In genomic region chr18:63606526-63606925, GRCh38 we compare ENCODE assay signal across 21 cellular contexts. TPM values are rescaled to one million over a fixed set of nuclear protein-coding genes. Genes with fewer than 3 reads are reported as not detected.
"Had no signal": no experiment of that assay in that cellular context is flagged by ENCODE, and none has a peak within 500 bp of the region (broad histone marks: within the 10 kb centered on the region; RNA-seq: fewer than 3 reads in every experiment).

No MANE protein-coding gene starts in this region.

- H3K9me3 ChIP-seq: ascending aorta, colonic mucosa, gastroesophageal sphincter, heart right ventricle, prostate gland had no signal

- H3K4me1 Mint-ChIP-seq: activated CD4-positive, alpha-beta T cell treated with anti-CD3 and anti-CD28 coated beads, Interleukin-2, amount 10 ng/mL, durations not matched to agents 7 days and 5 days; activated naive CD4-positive, alpha-beta T cell treated with anti-CD3 and anti-CD28 coated beads, Interleukin-2, amount 10 ng/mL, durations not matched to agents 7 days and 5 days; activated naive CD8-positive, alpha-beta T cell treated with anti-CD3 and anti-CD28 coated beads, Interleukin-2, amount 50 U/mL, for 24 hours; central memory CD8-positive, alpha-beta T cell; naive thymus-derived CD8-positive, alpha-beta T cell had no signal

- H3K27me3 ChIP-seq: ascending aorta, colonic mucosa, gastroesophageal sphincter, heart right ventricle had no signal

- H3K27ac Mint-ChIP-seq: activated CD4-positive, alpha-beta T cell treated with anti-CD3 and anti-CD28 coated beads, Interleukin-2, amount 10 ng/mL, durations not matched to agents 7 days and 5 days; activated naive CD4-positive, alpha-beta T cell treated with anti-CD3 and anti-CD28 coated beads, Interleukin-2, amount 10 ng/mL, durations not matched to agents 7 days and 5 days; activated naive CD8-positive, alpha-beta T cell treated with anti-CD3 and anti-CD28 coated beads, Interleukin-2, amount 50 U/mL, for 24 hours; naive thymus-derived CD8-positive, alpha-beta T cell; stimulated activated naive CD8-positive, alpha-beta T cell treated with anti-CD3 and anti-CD28 coated beads, Interleukin-15, Interleukin-2, amounts not matched to agents 100 ng/mL and 50 ng/mL, for 24 hours; type B pancreatic cell had no signal

- H3K36me3 ChIP-seq: ascending aorta, colonic mucosa, gastroesophageal sphincter, heart right ventricle, prostate gland had no signal

- DNase-seq: activated CD4-positive, alpha-beta T cell treated with anti-CD3 and anti-CD28 coated beads, Interleukin-2, amount 10 ng/mL, durations not matched to agents 7 days and 5 days; activated CD8-positive, alpha-beta memory T cell treated with anti-CD3 and anti-CD28 coated beads, Interleukin-2, amount 50 U/mL, for 4 hours; activated effector memory CD4-positive, alpha-beta T cell treated with Interleukin-2 at 50 U/mL for 16 hours; activated naive CD4-positive, alpha-beta T cell treated with anti-CD3 and anti-CD28 coated beads, Interleukin-2, amount 10 ng/mL, durations not matched to agents 7 days and 5 days; activated naive CD8-positive, alpha-beta T cell treated with anti-CD3 and anti-CD28 coated beads, Interleukin-2, amount 50 U/mL, for 24 hours; activated T-cell treated with anti-CD3 and anti-CD28 coated beads, Interleukin-2, amount 50 U/mL, for 48 hours; colonic mucosa; erythroblast; heart right ventricle; naive thymus-derived CD8-positive, alpha-beta T cell; right cardiac atrium had no signal

- H3K27ac ChIP-seq: ascending aorta, colonic mucosa, gastroesophageal sphincter, heart right ventricle, prostate gland had no signal

- H3K4me3 ChIP-seq: ascending aorta, colonic mucosa, gastroesophageal sphincter, heart right ventricle, prostate gland had no signal

- H3K4me3 Mint-ChIP-seq: activated CD4-positive, alpha-beta T cell treated with anti-CD3 and anti-CD28 coated beads, Interleukin-2, amount 10 ng/mL, durations not matched to agents 7 days and 5 days; activated naive CD4-positive, alpha-beta T cell treated with anti-CD3 and anti-CD28 coated beads, Interleukin-2, amount 10 ng/mL, durations not matched to agents 7 days and 5 days; activated naive CD8-positive, alpha-beta T cell treated with anti-CD3 and anti-CD28 coated beads, Interleukin-2, amount 50 U/mL, for 24 hours; central memory CD8-positive, alpha-beta T cell; naive thymus-derived CD8-positive, alpha-beta T cell; stimulated activated naive CD8-positive, alpha-beta T cell treated with anti-CD3 and anti-CD28 coated beads, Interleukin-15, Interleukin-2, amounts not matched to agents 100 ng/mL and 50 ng/mL, for 24 hours; type B pancreatic cell had no signal

- H3K4me1 ChIP-seq: ascending aorta, colonic mucosa, gastroesophageal sphincter, heart right ventricle, prostate gland had no signal

- H3K27me3 Mint-ChIP-seq: activated naive CD4-positive, alpha-beta T cell treated with anti-CD3 and anti-CD28 coated beads, Interleukin-2, amount 10 ng/mL, durations not matched to agents 7 days and 5 days; type B pancreatic cell had no signal

- H3K9me3 Mint-ChIP-seq: activated CD4-positive, alpha-beta T cell treated with anti-CD3 and anti-CD28 coated beads, Interleukin-2, amount 10 ng/mL, durations not matched to agents 7 days and 5 days; activated naive CD4-positive, alpha-beta T cell treated with anti-CD3 and anti-CD28 coated beads, Interleukin-2, amount 10 ng/mL, durations not matched to agents 7 days and 5 days; activated naive CD8-positive, alpha-beta T cell treated with anti-CD3 and anti-CD28 coated beads, Interleukin-2, amount 50 U/mL, for 24 hours; central memory CD8-positive, alpha-beta T cell; stimulated activated naive CD8-positive, alpha-beta T cell treated with anti-CD3 and anti-CD28 coated beads, Interleukin-15, Interleukin-2, amounts not matched to agents 100 ng/mL and 50 ng/mL, for 24 hours; type B pancreatic cell had no signal

- H3K36me3 Mint-ChIP-seq: activated naive CD4-positive, alpha-beta T cell treated with anti-CD3 and anti-CD28 coated beads, Interleukin-2, amount 10 ng/mL, durations not matched to agents 7 days and 5 days; naive thymus-derived CD8-positive, alpha-beta T cell; type B pancreatic cell had no signal

- ATAC-seq: activated naive CD8-positive, alpha-beta T cell treated with anti-CD3 and anti-CD28 coated beads, Interleukin-2, amount 50 U/mL, for 24 hours; gastroesophageal sphincter; heart right ventricle; naive thymus-derived CD8-positive, alpha-beta T cell; right cardiac atrium had no signal

RNA-seq across cellular contexts. Expression of gene SERPINB13, which starts 19.4 kb away (rescaled TPM):
- total RNA-seq: activated CD4-positive, alpha-beta T cell treated with anti-CD3 and anti-CD28 coated beads, Interleukin-2, amount 10 ng/mL, durations not matched to agents 7 days and 5 days; ascending aorta; colonic mucosa; heart right ventricle; mesenteric fat pad; naive thymus-derived CD8-positive, alpha-beta T cell; osteocyte; right cardiac atrium; skeletal muscle tissue had no signal

RNA-seq across cellular contexts. Expression of gene SERPINB4, which starts 37.5 kb away (rescaled TPM):
- total RNA-seq: activated CD4-positive, alpha-beta T cell treated with anti-CD3 and anti-CD28 coated beads, Interleukin-2, amount 10 ng/mL, durations not matched to agents 7 days and 5 days; ascending aorta; colonic mucosa; heart right ventricle; mesenteric fat pad; naive thymus-derived CD8-positive, alpha-beta T cell; osteocyte; right cardiac atrium; skeletal muscle tissue; temporal lobe had no signal

RNA-seq across cellular contexts. Expression of gene SERPINB3, which starts 55.2 kb away (rescaled TPM):
- total RNA-seq: activated CD4-positive, alpha-beta T cell treated with anti-CD3 and anti-CD28 coated beads, Interleukin-2, amount 10 ng/mL, durations not matched to agents 7 days and 5 days; colonic mucosa; heart right ventricle; mesenteric fat pad; naive thymus-derived CD8-positive, alpha-beta T cell; osteocyte; right cardiac atrium; skeletal muscle tissue; temporal lobe had no signal
